In the genomic region with DNA sequence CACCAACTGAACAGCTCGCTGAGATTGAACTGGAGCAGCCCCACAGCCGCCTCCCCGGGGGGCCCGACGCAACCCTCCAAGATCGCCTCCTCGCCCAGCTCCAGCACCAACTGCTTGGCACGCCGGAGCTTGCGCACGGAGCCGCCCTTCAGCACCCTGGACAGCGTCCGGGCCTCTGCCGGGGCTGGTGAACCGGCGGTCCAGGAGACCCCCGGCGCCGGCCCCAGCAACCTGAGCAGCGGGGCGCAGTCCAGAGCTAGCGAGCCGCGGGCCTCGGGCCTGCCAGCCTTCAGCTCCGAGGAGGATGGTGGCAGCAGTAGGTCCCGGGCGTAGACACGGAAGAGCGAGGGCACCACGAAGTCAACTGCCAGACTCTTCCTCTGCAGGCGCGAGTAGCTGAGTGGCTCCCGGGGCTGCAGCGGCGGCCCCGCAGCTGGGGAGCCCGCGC, we compare ENCODE assay signal across 1 cellular context.
TF ChIP-seq lines count a peak whose summit lies in the region.

No MANE protein-coding gene starts in this region.

TF ChIP-seq in HepG2, 621 proteins besides CTCF, POLR2A, EP300 and RAD21 (continued from another document):
- TF ChIP-seq, protein P1, sequence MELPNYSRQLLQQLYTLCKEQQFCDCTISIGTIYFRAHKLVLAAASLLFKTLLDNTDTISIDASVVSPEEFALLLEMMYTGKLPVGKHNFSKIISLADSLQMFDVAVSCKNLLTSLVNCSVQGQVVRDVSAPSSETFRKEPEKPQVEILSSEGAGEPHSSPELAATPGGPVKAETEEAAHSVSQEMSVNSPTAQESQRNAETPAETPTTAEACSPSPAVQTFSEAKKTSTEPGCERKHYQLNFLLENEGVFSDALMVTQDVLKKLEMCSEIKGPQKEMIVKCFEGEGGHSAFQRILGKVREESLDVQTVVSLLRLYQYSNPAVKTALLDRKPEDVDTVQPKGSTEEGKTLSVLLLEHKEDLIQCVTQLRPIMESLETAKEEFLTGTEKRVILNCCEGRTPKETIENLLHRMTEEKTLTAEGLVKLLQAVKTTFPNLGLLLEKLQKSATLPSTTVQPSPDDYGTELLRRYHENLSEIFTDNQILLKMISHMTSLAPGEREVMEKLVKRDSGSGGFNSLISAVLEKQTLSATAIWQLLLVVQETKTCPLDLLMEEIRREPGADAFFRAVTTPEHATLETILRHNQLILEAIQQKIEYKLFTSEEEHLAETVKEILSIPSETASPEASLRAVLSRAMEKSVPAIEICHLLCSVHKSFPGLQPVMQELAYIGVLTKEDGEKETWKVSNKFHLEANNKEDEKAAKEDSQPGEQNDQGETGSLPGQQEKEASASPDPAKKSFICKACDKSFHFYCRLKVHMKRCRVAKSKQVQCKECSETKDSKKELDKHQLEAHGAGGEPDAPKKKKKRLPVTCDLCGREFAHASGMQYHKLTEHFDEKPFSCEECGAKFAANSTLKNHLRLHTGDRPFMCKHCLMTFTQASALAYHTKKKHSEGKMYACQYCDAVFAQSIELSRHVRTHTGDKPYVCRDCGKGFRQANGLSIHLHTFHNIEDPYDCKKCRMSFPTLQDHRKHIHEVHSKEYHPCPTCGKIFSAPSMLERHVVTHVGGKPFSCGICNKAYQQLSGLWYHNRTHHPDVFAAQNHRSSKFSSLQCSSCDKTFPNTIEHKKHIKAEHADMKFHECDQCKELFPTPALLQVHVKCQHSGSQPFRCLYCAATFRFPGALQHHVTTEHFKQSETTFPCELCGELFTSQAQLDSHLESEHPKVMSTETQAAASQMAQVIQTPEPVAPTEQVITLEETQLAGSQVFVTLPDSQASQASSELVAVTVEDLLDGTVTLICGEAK (IDR thresholded peaks at IDR 0.05): no peak
- TF ChIP-seq, protein P1 (CRISPR knock-in tag; IDR thresholded peaks at IDR 0.05): no peak
- TF ChIP-seq, protein P2, sequence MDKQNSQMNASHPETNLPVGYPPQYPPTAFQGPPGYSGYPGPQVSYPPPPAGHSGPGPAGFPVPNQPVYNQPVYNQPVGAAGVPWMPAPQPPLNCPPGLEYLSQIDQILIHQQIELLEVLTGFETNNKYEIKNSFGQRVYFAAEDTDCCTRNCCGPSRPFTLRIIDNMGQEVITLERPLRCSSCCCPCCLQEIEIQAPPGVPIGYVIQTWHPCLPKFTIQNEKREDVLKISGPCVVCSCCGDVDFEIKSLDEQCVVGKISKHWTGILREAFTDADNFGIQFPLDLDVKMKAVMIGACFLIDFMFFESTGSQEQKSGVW (CRISPR knock-in tag; IDR thresholded peaks at IDR 0.05; ENCODE audit: borderline replicate concordance): no peak
- no peak for TF ChIP-seq RBM39 (IDR thresholded peaks at IDR 0.05; ENCODE audit: low read depth, low read length, poor library complexity, severe bottlenecking)
- no peak for TF ChIP-seq MTA1 (CRISPR knock-in tag; IDR thresholded peaks at IDR 0.05; ENCODE audit: borderline replicate concordance)
- TF ChIP-seq ZNF30 (CRISPR knock-in tag; IDR thresholded peaks at IDR 0.05): no peak
- TF ChIP-seq ZNF878 (CRISPR knock-in tag; IDR thresholded peaks at IDR 0.05): peak; percentile 81
